ENCODE assay signal across 21 cellular contexts in genomic region chr17:30957741-30958140, GRCh38. TPM values are rescaled to one million over a fixed set of nuclear protein-coding genes. Genes with fewer than 3 reads are reported as not detected.
DNase-seq lines count a peak whose midpoint lies in the region; ATAC-seq and TF ChIP-seq lines count a peak whose summit lies in the region.
"Had no signal": no experiment of that assay in that cellular context is flagged by ENCODE, and none has a peak within 500 bp of the region (broad histone marks: within the 10 kb centered on the region; RNA-seq: fewer than 3 reads in every experiment).

No MANE protein-coding gene starts in this region.

- TF ChIP-seq CTCF in dorsolateral prefrontal cortex (IDR thresholded peaks at IDR 0.05 in 54 of 56, conservative IDR thresholded peaks at IDR 0.05 in 2 of 56; ENCODE audit: low read depth in 1 of 56, partially characterized antibody in 56 of 56) (no peak), glutamatergic neuron (IDR thresholded peaks at IDR 0.05; ENCODE audit: partially characterized antibody, unreplicated experiment) (no peak)

- peaks cover 2% of the 10 kb centered on the region for H3K27me3 Mint-ChIP-seq in glutamatergic neuron (ENCODE audit: unreplicated experiment)
- H3K27me3 Mint-ChIP-seq: activated CD4-positive, alpha-beta memory T cell treated with anti-CD3 and anti-CD28 coated beads for 36 hours had no signal

- no peaks in the 10 kb centered on the region for H3K9me3 Mint-ChIP-seq in glutamatergic neuron (ENCODE audit: unreplicated experiment)
- H3K9me3 Mint-ChIP-seq: activated CD4-positive, alpha-beta memory T cell treated with anti-CD3 and anti-CD28 coated beads for 36 hours; activated naive CD8-positive, alpha-beta T cell treated with anti-CD3 and anti-CD28 coated beads, Interleukin-2, amount 50 U/mL, for 24 hours; CD8-positive, alpha-beta T cell; T-helper 2 cell treated with Interferon-gamma antibody and Interleukin-4, amounts not matched to agents 5 μg/mL and 100 μg/mL, for 36 hours; WTC11 had no signal

- no peaks in the 10 kb centered on the region for H3K27me3 ChIP-seq in dorsolateral prefrontal cortex
- H3K27me3 ChIP-seq: body of pancreas, colonic mucosa had no signal

- peak; percentile 12 for DNase-seq in COLO668 (lab: John Stamatoyannopoulos, UW; ENCODE audit: unreplicated experiment)
- DNase-seq in NCI-H774 (lab: John Stamatoyannopoulos, UW): peak; percentile 31
- peak in 1 of 10 donors; percentile 17 for DNase-seq in dorsolateral prefrontal cortex
- peak; percentile 46 for DNase-seq in sciatic nerve (ENCODE audit: low spot score)
- DNase-seq in H4 (ENCODE audit: low spot score): no peak
- no peak for DNase-seq in activated CD4-positive, alpha-beta T cell treated with anti-CD3 and anti-CD28 coated beads for 1 hour
- DNase-seq in stimulated activated CD4-positive, alpha-beta T cell treated with anti-CD3 and anti-CD28 coated beads, Interleukin-2, amount 100 ng/mL, for 48 hours: no peak
- DNase-seq in glutamatergic neuron: no peak
- DNase-seq: activated CD4-positive, alpha-beta memory T cell treated with anti-CD3 and anti-CD28 coated beads for 36 hours; activated effector memory CD4-positive, alpha-beta T cell treated with anti-CD3 and anti-CD28 coated beads, Interleukin-2, amount 50 U/mL, for 16 hours; activated naive CD8-positive, alpha-beta T cell treated with anti-CD3 and anti-CD28 coated beads, Interleukin-2, amount 50 U/mL, for 24 hours; CD8-positive, alpha-beta T cell; colonic mucosa; DND-41; NCI-H1417 treated with DMSO at 0.1 percent for 48 hours; NCI-H2171 treated with DMSO at 0.1 percent for 48 hours; nucleus accumbens; PC-9 had no signal

- H3K27ac Mint-ChIP-seq in glutamatergic neuron (ENCODE audit: unreplicated experiment): no peak overlapping the region
- H3K27ac Mint-ChIP-seq: activated CD4-positive, alpha-beta memory T cell treated with anti-CD3 and anti-CD28 coated beads for 36 hours; CD8-positive, alpha-beta T cell; T-helper 2 cell treated with Interferon-gamma antibody and Interleukin-4, amounts not matched to agents 5 μg/mL and 100 μg/mL, for 36 hours; WTC11 had no signal

- intact Hi-C loops in dorsolateral prefrontal cortex (cut with DNase I): no loop called here
- intact Hi-C loops in sciatic nerve (cut with DNase I): no loop called here

- H3K4me1 Mint-ChIP-seq in glutamatergic neuron (ENCODE audit: low read depth, unreplicated experiment): peaks cover 2% of the 10 kb centered on the region

- H3K36me3 Mint-ChIP-seq in glutamatergic neuron (ENCODE audit: unreplicated experiment): no peaks in the 10 kb centered on the region
- H3K36me3 Mint-ChIP-seq: activated CD4-positive, alpha-beta memory T cell treated with anti-CD3 and anti-CD28 coated beads for 36 hours; CD8-positive, alpha-beta T cell; WTC11 had no signal

- ATAC-seq in sciatic nerve: no peak
- ATAC-seq: body of pancreas; CD8-positive, alpha-beta T cell; WTC11 had no signal

- peak overlapping the region in 1 of 59 donors; percentile 7 for H3K4me3 ChIP-seq in dorsolateral prefrontal cortex
- H3K4me3 ChIP-seq: body of pancreas, colonic mucosa, PC-9 had no signal

- no peak overlapping the region for H3K4me3 Mint-ChIP-seq in glutamatergic neuron (ENCODE audit: unreplicated experiment)
- H3K4me3 Mint-ChIP-seq: activated CD4-positive, alpha-beta memory T cell treated with anti-CD3 and anti-CD28 coated beads for 36 hours; activated naive CD8-positive, alpha-beta T cell treated with anti-CD3 and anti-CD28 coated beads, Interleukin-2, amount 50 U/mL, for 24 hours; CD8-positive, alpha-beta T cell; T-helper 2 cell treated with Interferon-gamma antibody and Interleukin-4, amounts not matched to agents 5 μg/mL and 100 μg/mL, for 36 hours; WTC11 had no signal

- peak overlapping the region in 37 of 59 donors; percentile 3 to 87 (median 69) for H3K27ac ChIP-seq in dorsolateral prefrontal cortex
- H3K27ac ChIP-seq: PC-9 had no signal

RNA-seq across cellular contexts. Expression of gene RNF135, which starts 13.1 kb away (rescaled TPM):
- total RNA-seq in dorsolateral prefrontal cortex: 10 to 100 TPM in 9 of 120 experiments, 1 to 10 TPM in 111; 1.7 to 12.4 (median 5.5) TPM
- 23.8 TPM for total RNA-seq in sciatic nerve
- 14.8 and 19.6 TPM in 2 replicates for total RNA-seq in H4 (2014; rRNA removed; shearing (Covaris generic))
- 0.59 TPM for total RNA-seq in glutamatergic neuron (ENCODE audit: unreplicated experiment)

RNA-seq across cellular contexts. Expression of gene ADAP2, which starts 36.0 kb away (rescaled TPM):
- total RNA-seq in dorsolateral prefrontal cortex (10 to 100 TPM in 62 of 120 experiments, 1 to 10 TPM in 58; 2.5 to 22.4 (median 10.1) TPM), sciatic nerve (26.9 TPM), glutamatergic neuron (ENCODE audit: unreplicated experiment) (0.51 TPM)
- 0.21 TPM in 1 of 2 replicates, not detected in the other for total RNA-seq in H4 (2014; rRNA removed; shearing (Covaris generic))

RNA-seq across cellular contexts. Expression of gene TEFM, which starts 51.7 kb away (rescaled TPM):
- 10 to 100 TPM; 10.1 to 39.6 (median 18.3) TPM for total RNA-seq in dorsolateral prefrontal cortex
- 16.4 TPM for total RNA-seq in sciatic nerve
- 9.1 and 19.2 TPM in 2 replicates for total RNA-seq in H4 (2014; rRNA removed; shearing (Covaris generic))
- 12.8 TPM for total RNA-seq in glutamatergic neuron (ENCODE audit: unreplicated experiment)

Comparison
In these comparisons a context has a peak if more than half of its experiments do, and no peak if none do; other contexts are left out.
1. DNase-seq: peak in COLO668 (single experiment), NCI-H774 (single experiment) and sciatic nerve (single experiment); none in H4 (single experiment), activated CD4-positive, alpha-beta T cell treated with anti-CD3 and anti-CD28 coated beads for 1 hour (single experiment), stimulated activated CD4-positive, alpha-beta T cell treated with anti-CD3 and anti-CD28 coated beads, Interleukin-2, amount 100 ng/mL, for 48 hours (0 of 2) and glutamatergic neuron (single experiment).